In genomic region chr14:64504310-64504896, GRCh38 we compare ENCODE assay signal across 1 cellular context.
TF ChIP-seq lines count a peak whose summit lies in the region.

Gene ZBTB1 (plus strand): TSS chr14:64504770. CDS start chr14:64521505, 16,735 bp downstream.

TF ChIP-seq in H1, 55 proteins besides CTCF, POLR2A, EP300 and RAD21 (continued from another document):
- TF ChIP-seq EGR1 (IDR thresholded peaks at IDR 0.05; ENCODE audit: borderline replicate concordance, low read depth, low read length) (no peak; the same call in 1 of the 2 replicates), RFX5 (IDR thresholded peaks at IDR 0.05; ENCODE audit: borderline replicate concordance, low read depth, low read length) (no peak), POLR2AphosphoS5 (IDR thresholded peaks at IDR 0.05; ENCODE audit: low read depth, low read length) (peak; percentile 89), SIN3A (conservative IDR thresholded peaks at IDR 0.05 in 1 of 2, IDR thresholded peaks at IDR 0.05 in 1 of 2; ENCODE audit: low read depth in 1 of 2, low read length in 2 of 2) (0 out of 4 replicates have a peak, but pooled peaks of 1 of the 2 experiments have one; percentile 6), E2F6 (IDR thresholded peaks at IDR 0.05) (0 out of 2 replicates have a peak, but pooled peaks have one; percentile 36), CREB1 (IDR thresholded peaks at IDR 0.05) (peak; percentile 85), GABPA (IDR thresholded peaks at IDR 0.05; ENCODE audit: borderline replicate concordance, insufficient read depth, low read length) (0 out of 2 replicates have a peak, but pooled peaks have one; percentile 8), EZH2 (IDR thresholded peaks at IDR 0.05; ENCODE audit: low read depth, low read length, severe bottlenecking) (no peak)
